ENCODE assay signal across 16 cellular contexts in the genomic region with DNA sequence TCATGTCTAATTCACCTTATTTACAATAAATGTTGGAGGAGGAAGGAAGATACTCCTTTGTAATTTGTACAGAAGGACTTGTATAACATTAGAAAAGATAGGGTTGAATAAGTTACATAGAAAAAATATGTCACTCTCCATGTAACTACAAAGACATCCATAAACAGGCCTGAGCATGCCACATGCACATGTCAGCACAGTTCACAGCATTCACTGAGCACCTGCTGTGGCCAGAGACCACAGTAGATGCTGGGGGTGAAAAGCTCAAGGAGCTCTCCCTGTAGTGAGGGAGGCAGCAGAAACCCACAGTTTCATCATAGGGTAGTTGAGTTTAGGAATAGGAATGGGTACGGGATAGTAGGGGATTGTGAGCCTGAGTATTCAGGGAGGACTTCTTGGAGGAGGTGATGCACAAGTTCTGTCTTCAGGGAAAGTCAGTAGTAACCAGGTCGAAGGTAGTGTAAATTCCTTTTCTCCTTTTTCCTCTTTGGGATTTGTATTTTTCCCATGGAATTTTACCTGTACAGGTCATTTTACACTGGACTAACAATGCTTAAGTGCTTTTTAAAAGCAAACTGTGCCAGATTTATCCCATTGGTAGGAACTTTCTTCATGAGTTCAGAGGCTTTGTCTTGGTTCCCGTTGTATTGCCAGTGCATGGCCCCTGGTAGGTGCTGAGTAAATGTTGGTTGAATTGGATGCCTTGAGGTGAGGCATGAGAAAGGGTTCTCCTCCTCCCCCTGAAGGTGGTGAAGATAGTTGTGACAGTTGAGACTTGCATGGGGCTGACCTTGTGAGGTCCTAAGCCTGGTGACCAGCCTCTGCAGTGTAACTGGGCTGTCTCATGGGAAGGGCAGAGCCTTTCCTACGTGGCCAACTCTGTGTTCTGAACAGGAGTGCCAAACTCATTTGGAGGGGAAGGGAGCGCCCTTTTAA. TPM values are rescaled to one million over a fixed set of nuclear protein-coding genes. Genes with fewer than 3 reads are reported as not detected.
A peak's percentile ranks its signal among the peaks of the same experiment; 100 is the strongest.
DNase-seq lines count a peak whose midpoint lies in the region; ATAC-seq, FAIRE-seq and TF ChIP-seq lines count a peak whose summit lies in the region.
"Had no signal": no experiment of that assay in that cellular context is flagged by ENCODE, and none has a peak within 500 bp of the region (broad histone marks: within the 10 kb centered on the region; RNA-seq: fewer than 3 reads in every experiment).

No MANE protein-coding gene starts in this region.

- peaks cover 68% of the 10 kb centered on the region for H3K36me3 Mint-ChIP-seq in activated naive CD8-positive, alpha-beta T cell treated with anti-CD3 and anti-CD28 coated beads for 36 hours
- peaks cover 0 to 16% (median 5%) of the 10 kb centered on the region in 3 donors for H3K36me3 Mint-ChIP-seq in naive thymus-derived CD8-positive, alpha-beta T cell

- H3K4me1 ChIP-seq in A549: 0 out of 3 replicates have a peak, but pooled peaks cover 5% of the 10 kb centered on the region
- H3K4me1 ChIP-seq: BE2C, body of pancreas had no signal

- H3K27ac ChIP-seq in A549: no peak overlapping the region
- H3K27ac ChIP-seq: body of pancreas, hepatocyte had no signal

- FAIRE-seq in A549 (lab: Jason Lieb, UNC): no peak
- FAIRE-seq: endometrium had no signal

- no peak for TF ChIP-seq RAD21 in A549 (conservative IDR thresholded peaks at IDR 0.05 in 1 of 2, IDR thresholded peaks at IDR 0.05 in 1 of 2)

- no peak for TF ChIP-seq CTCF in A549 (IDR thresholded peaks at IDR 0.05)
- TF ChIP-seq CTCF in GM12865 (IDR thresholded peaks at IDR 0.05; ENCODE audit: insufficient read depth, low read depth, low read length, missing control alignments): no peak

- POLR2A ChIA-PET in A549 (lab: Yijun Ruan, JAX): no interaction called here
- POLR2A ChIA-PET in naive thymus-derived CD8-positive, alpha-beta T cell (lab: Charles Lee): interaction anchor here (1.0 to 14.5 kb wide), 13 partner anchors 6 to 119 kb away, joined by 3 to 259 read pairs (median 4); partner anchors contain the start of gene PRKCH

- H3K27me3 Mint-ChIP-seq in activated naive CD8-positive, alpha-beta T cell treated with anti-CD3 and anti-CD28 coated beads for 36 hours: no peaks in the 10 kb centered on the region
- no peaks in the 10 kb centered on the region for H3K27me3 Mint-ChIP-seq in naive thymus-derived CD8-positive, alpha-beta T cell

- no peak for DNase-seq in A549 (ENCODE audit: low read depth in 1 of 2, low spot score in 1 of 2)
- peak; percentile 47 for DNase-seq in GM12865 (ENCODE audit: low read depth)
- no peak for DNase-seq in activated naive CD8-positive, alpha-beta T cell treated with anti-CD3 and anti-CD28 coated beads for 36 hours
- DNase-seq in naive thymus-derived CD8-positive, alpha-beta T cell: peak in 5 of 10 donors; percentile 35 to 66 (median 44)
- no peak for DNase-seq in SK-N-DZ (ENCODE audit: low spot score)
- DNase-seq in activated gamma-delta T cell treated with Interleukin-2 at 50 U/mL for 16 hours: no peak
- DNase-seq in NCI-H1092 treated with DMSO at 0.1 percent for 48 hours (lab: John Stamatoyannopoulos, UW): no peak
- DNase-seq: BE2C, MM.1S, NCI-H446 treated with DMSO at 0.1 percent for 48 hours, RPMI8226 had no signal

- TF ChIP-seq POLR2A in A549 (IDR thresholded peaks at IDR 0.05; ENCODE audit: low read length): no peak

- CTCF ChIA-PET in A549 (lab: Yijun Ruan, JAX): no interaction called here

- H3K4me1 Mint-ChIP-seq in activated naive CD8-positive, alpha-beta T cell treated with anti-CD3 and anti-CD28 coated beads for 36 hours: peaks cover 87% of the 10 kb centered on the region
- peaks cover 52 to 97% (median 91%) of the 10 kb centered on the region in 4 donors for H3K4me1 Mint-ChIP-seq in naive thymus-derived CD8-positive, alpha-beta T cell

- H3K9me3 ChIP-seq in A549: no peaks in the 10 kb centered on the region
- H3K9me3 ChIP-seq: BE2C, body of pancreas had no signal

- ATAC-seq in A549 (no peak), HG03469 (IDR thresholded peaks at IDR 0.05; ENCODE audit: unreplicated experiment) (no peak)
- no peak for ATAC-seq in naive thymus-derived CD8-positive, alpha-beta T cell
- ATAC-seq: body of pancreas had no signal

- 50% methylated on average over 5 of the region's 5 CpGs for whole genome bisulfite sequencing in A549 (ENCODE audit: missing lambda C conversion rate)

- peak overlapping the region; percentile 95 for H3K27ac Mint-ChIP-seq in activated naive CD8-positive, alpha-beta T cell treated with anti-CD3 and anti-CD28 coated beads for 36 hours
- peak overlapping the region in 9 of 10 donors; percentile 94 to 100 (median 99) for H3K27ac Mint-ChIP-seq in naive thymus-derived CD8-positive, alpha-beta T cell

- H3K4me2 ChIP-seq in A549: no peak overlapping the region
- H3K4me2 ChIP-seq: hepatocyte had no signal

- H3K4me3 Mint-ChIP-seq in activated naive CD8-positive, alpha-beta T cell treated with anti-CD3 and anti-CD28 coated beads for 36 hours: peak overlapping the region; percentile 68
- H3K4me3 Mint-ChIP-seq in naive thymus-derived CD8-positive, alpha-beta T cell: peak overlapping the region; percentile 50 to 92 (median 86)

- TF ChIP-seq EP300 in A549 (IDR thresholded peaks at IDR 0.05): no peak

- no peaks in the 10 kb centered on the region for H3K9me3 Mint-ChIP-seq in activated naive CD8-positive, alpha-beta T cell treated with anti-CD3 and anti-CD28 coated beads for 36 hours
- H3K9me3 Mint-ChIP-seq in naive thymus-derived CD8-positive, alpha-beta T cell: no peaks in the 10 kb centered on the region

- no peak overlapping the region for H3K4me3 ChIP-seq in A549
- H3K4me3 ChIP-seq in GM12865 (ENCODE audit: low read depth, low read length): no peak overlapping the region
- H3K4me3 ChIP-seq: body of pancreas, hepatocyte, lung had no signal

TF ChIP-seq in A549, 52 proteins besides CTCF, POLR2A, EP300 and RAD21:
- TF ChIP-seq, protein P1, sequence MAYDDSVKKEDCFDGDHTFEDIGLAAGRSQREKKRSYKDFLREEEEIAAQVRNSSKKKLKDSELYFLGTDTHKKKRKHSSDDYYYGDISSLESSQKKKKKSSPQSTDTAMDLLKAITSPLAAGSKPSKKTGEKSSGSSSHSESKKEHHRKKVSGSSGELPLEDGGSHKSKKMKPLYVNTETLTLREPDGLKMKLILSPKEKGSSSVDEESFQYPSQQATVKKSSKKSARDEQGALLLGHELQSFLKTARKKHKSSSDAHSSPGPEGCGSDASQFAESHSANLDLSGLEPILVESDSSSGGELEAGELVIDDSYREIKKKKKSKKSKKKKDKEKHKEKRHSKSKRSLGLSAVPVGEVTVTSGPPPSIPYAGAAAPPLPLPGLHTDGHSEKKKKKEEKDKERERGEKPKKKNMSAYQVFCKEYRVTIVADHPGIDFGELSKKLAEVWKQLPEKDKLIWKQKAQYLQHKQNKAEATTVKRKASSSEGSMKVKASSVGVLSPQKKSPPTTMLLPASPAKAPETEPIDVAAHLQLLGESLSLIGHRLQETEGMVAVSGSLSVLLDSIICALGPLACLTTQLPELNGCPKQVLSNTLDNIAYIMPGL (CRISPR knock-in tag; IDR thresholded peaks at IDR 0.05; ENCODE audit: borderline replicate concordance): no peak
- peak; percentile 26 for TF ChIP-seq ZFP36 (IDR thresholded peaks at IDR 0.05; ENCODE audit: borderline replicate concordance, partially characterized antibody)

RNA-seq across cellular contexts. Expression of gene PRKCH, which starts 20.2 kb away (rescaled TPM):
- polyA plus RNA-seq in A549 (2011; rRNA removed) (8.5 and 10.0 TPM in 2 replicates), A549 (2017; fragmentation: RNase III; extraction: RNeasy Plus Mini Kit Qiagen cat#74134 plus additional on column Dnase treatment) (9.4 to 12.0 TPM (median 10.2 TPM) in 3 replicates)
- polyA plus RNA-seq in A549 (2012; cell fraction: cytosol; rRNA removed): 5.0 and 5.5 TPM in 2 replicates
- 2.6 and 5.0 TPM in 2 replicates for polyA plus RNA-seq in A549 (2012; cell fraction: nucleus; rRNA removed)
- polyA minus RNA-seq in A549 (2011; rRNA and poly(A)+ RNA removed): 8.9 and 15.3 TPM in 2 replicates
- total RNA-seq in activated naive CD8-positive, alpha-beta T cell treated with anti-CD3 and anti-CD28 coated beads for 36 hours: 100 to 1,000 TPM; 176 to 177 TPM
- 100 to 1,000 TPM; 284 to 306 TPM for total RNA-seq in naive thymus-derived CD8-positive, alpha-beta T cell
- polyA plus RNA-seq in naive thymus-derived CD8-positive, alpha-beta T cell: 100 to 1,000 TPM; 184 to 264 (median 209) TPM
- 0.25 and 0.28 TPM in 2 replicates for polyA plus RNA-seq in SK-N-DZ (2014; cell fraction: cytosol; rRNA removed)
- 3.3 TPM in 1 of 2 replicates, not detected in the other for polyA plus RNA-seq in SK-N-DZ (2014; cell fraction: nucleus; rRNA removed)
